17 cellular contexts compared by ENCODE assay signal in the genomic region with DNA sequence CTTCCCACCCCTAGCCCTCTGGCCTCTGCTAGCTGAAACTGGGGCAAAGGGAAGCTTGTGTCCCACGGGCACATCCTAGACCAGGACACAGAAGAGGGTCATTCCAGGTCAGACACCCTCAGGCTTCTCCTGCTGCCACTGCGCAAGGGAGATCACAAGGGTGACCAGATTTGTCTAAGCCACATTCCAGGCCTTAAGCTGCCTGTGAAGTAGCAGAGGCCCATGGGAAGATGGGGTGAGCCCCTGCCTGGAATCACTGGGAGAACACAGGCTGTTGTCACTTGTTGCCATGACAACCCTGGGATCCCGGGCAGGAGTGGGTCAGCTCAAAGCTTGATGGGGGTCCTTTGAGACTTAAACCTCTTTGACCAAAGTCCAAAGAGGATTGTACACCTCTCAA. TPM values are rescaled to one million over a fixed set of nuclear protein-coding genes. Genes with fewer than 3 reads are reported as not detected.
DNase-seq lines count a peak whose midpoint lies in the region; ATAC-seq, FAIRE-seq and TF ChIP-seq lines count a peak whose summit lies in the region.
"Had no signal": no experiment of that assay in that cellular context is flagged by ENCODE, and none has a peak within 500 bp of the region (broad histone marks: within the 10 kb centered on the region; RNA-seq: fewer than 3 reads in every experiment).

No MANE protein-coding gene starts in this region.

- ATAC-seq in A549, result no peak
- no peak for ATAC-seq in GM19467 (IDR thresholded peaks at IDR 0.05; ENCODE audit: unreplicated experiment)
- ATAC-seq in GM21526 (IDR thresholded peaks at IDR 0.05; ENCODE audit: low FRiP score, unreplicated experiment), result no peak
- no peak for ATAC-seq in gastroesophageal sphincter
- ATAC-seq: PC-3 had no signal

- no peak for FAIRE-seq in A549 (lab: Jason Lieb, UNC)
- FAIRE-seq: GM19239 had no signal

- H3K4me2 ChIP-seq in A549 (no peak overlapping the region; the same call in 2 of the 3 replicates), osteoblast (ENCODE audit: insufficient read depth, low read length) (no peak overlapping the region)

- peaks cover 51% of the 10 kb centered on the region for H3K4me1 ChIP-seq in A549
- peaks cover 29% of the 10 kb centered on the region for H3K4me1 ChIP-seq in osteoblast (ENCODE audit: insufficient read depth, low read length)
- peaks cover 0 to 10% (median 0%) of the 10 kb centered on the region in 3 donors for H3K4me1 ChIP-seq in gastroesophageal sphincter
- H3K4me1 ChIP-seq: HAP-1 had no signal

- POLR2A ChIA-PET in A549 (lab: Yijun Ruan, JAX), result interaction anchor here (1.7 kb wide), 1 partner anchor 11 kb away, joined by 7 read pairs; the partner anchor contains the start of gene STRA6

- H3K27ac ChIP-seq in A549 (peak overlapping the region; percentile 90 to 97; a peak in 5 of 6 replicates), osteoblast (ENCODE audit: low read depth, low read length) (no peak overlapping the region), gastroesophageal sphincter (no peak overlapping the region)
- H3K27ac ChIP-seq: C4-2B had no signal

- no peaks in the 10 kb centered on the region for H4K20me1 ChIP-seq in osteoblast (ENCODE audit: insufficient read depth, low read length)

- WGBS in A549 (ENCODE audit: missing lambda C conversion rate), result 64% methylated on average over 3 of the region's 3 CpGs
- WGBS in gastroesophageal sphincter (ENCODE audit: low coverage in 1 of 2), 2 donors, result 17% methylated on average over 1 of the region's 3 CpGs; no CpG with 5 or more reads in 1 of the 2 donors

- H2AFZ ChIP-seq in osteoblast (ENCODE audit: low read length), result no peak overlapping the region

- TF ChIP-seq POLR2A in A549 (IDR thresholded peaks at IDR 0.05; ENCODE audit: low read length) (no peak), gastroesophageal sphincter (IDR thresholded peaks at IDR 0.05) (no peak)

- TF ChIP-seq EP300 in A549 (IDR thresholded peaks at IDR 0.05), result no peak
- no peak for TF ChIP-seq EP300 in gastroesophageal sphincter (IDR thresholded peaks at IDR 0.05)

- H3K27me3 ChIP-seq in H7 (ENCODE audit: control insufficient read depth, insufficient read depth, low read length) (no peaks in the 10 kb centered on the region), osteoblast (ENCODE audit: insufficient read depth, low read length) (no peaks in the 10 kb centered on the region), gastroesophageal sphincter (no peaks in the 10 kb centered on the region)

- TF ChIP-seq RAD21 in A549 (conservative IDR thresholded peaks at IDR 0.05 in 1 of 2, IDR thresholded peaks at IDR 0.05 in 1 of 2), result no peak

- H3K36me3 ChIP-seq in H7 (replicated peaks; ENCODE audit: control insufficient read depth, insufficient read depth, low read length) (no peaks in the 10 kb centered on the region), osteoblast (ENCODE audit: insufficient read depth, low read length) (no peaks in the 10 kb centered on the region), gastroesophageal sphincter (no peaks in the 10 kb centered on the region)
- H3K36me3 ChIP-seq: HAP-1 had no signal

- no peaks in the 10 kb centered on the region for H3K79me2 ChIP-seq in osteoblast (ENCODE audit: insufficient read depth, low read length)

- DNase-seq in A549 (ENCODE audit: low read depth in 1 of 2, low spot score in 1 of 2) (no peak), H7 (peak; percentile 53), ecto neural progenitor cell (ENCODE audit: low spot score) (peak; percentile 78), osteoblast (ENCODE audit: insufficient read length, low spot score, missing footprints) (peak; percentile 70)
- DNase-seq: DMS 273 treated with DMSO at 0.1 percent for 48 hours, NCI-H1417 treated with DMSO at 0.1 percent for 48 hours, NCI-H1930, NCI-H446 treated with DMSO at 0.1 percent for 48 hours, PC-3 had no signal

- CTCF ChIA-PET in A549 (lab: Yijun Ruan, JAX), result interaction anchor here (0.5 to 4.8 kb wide), 9 partner anchors 10 to 793 kb away, joined by 3 to 26 read pairs (median 4); no protein-coding TSS in a partner anchor

- H3K9me3 ChIP-seq in A549, result no peaks in the 10 kb centered on the region
- no peaks in the 10 kb centered on the region for H3K9me3 ChIP-seq in osteoblast (ENCODE audit: low read depth, low read length)
- H3K9me3 ChIP-seq in gastroesophageal sphincter, result no peaks in the 10 kb centered on the region
- H3K9me3 ChIP-seq: HAP-1 had no signal

- no peak overlapping the region for H3K4me3 ChIP-seq in A549
- H3K4me3 ChIP-seq in H7 (ENCODE audit: insufficient read depth, low read depth, low read length), result no peak overlapping the region
- H3K4me3 ChIP-seq in osteoblast (ENCODE audit: insufficient read depth, low read length), result no peak overlapping the region
- H3K4me3 ChIP-seq in gastroesophageal sphincter, result no peak overlapping the region
- H3K4me3 ChIP-seq: HAP-1 had no signal

- TF ChIP-seq CTCF in A549 (IDR thresholded peaks at IDR 0.05) (no peak), osteoblast (IDR thresholded peaks at IDR 0.05; ENCODE audit: extremely low read depth, low read depth, low read length) (no peak), gastroesophageal sphincter (IDR thresholded peaks at IDR 0.05) (no peak)

TF ChIP-seq in A549, 52 proteins besides CTCF, POLR2A, EP300 and RAD21:
- TF ChIP-seq RFX5 (IDR thresholded peaks at IDR 0.05) (peak; percentile 91), HOXB5 (CRISPR knock-in tag; IDR thresholded peaks at IDR 0.05) (no peak)

RNA-seq across cellular contexts. Expression of gene STRA6, which starts 10.8 kb away (rescaled TPM):
- polyA plus RNA-seq in A549 (2011; rRNA removed) (35.0 and 49.8 TPM in 2 replicates), A549 (2017; fragmentation: RNase III; extraction: RNeasy Plus Mini Kit Qiagen cat#74134 plus additional on column Dnase treatment) (60.6 to 76.4 TPM (median 70.2 TPM) in 3 replicates)
- 31.3 and 39.8 TPM in 2 replicates for polyA plus RNA-seq in A549 (2012; cell fraction: cytosol; rRNA removed)
- polyA plus RNA-seq in A549 (2012; cell fraction: nucleus; rRNA removed), result 165 and 201 TPM in 2 replicates
- polyA minus RNA-seq in A549 (2011; rRNA and poly(A)+ RNA removed), result 63.6 and 65.0 TPM in 2 replicates
- 10.3 and 10.8 TPM in 2 replicates for total RNA-seq in H7 (2014; rRNA removed; shearing (Covaris generic))
- total RNA-seq in osteoblast (under 0.01 and 0.36 TPM in 2 replicates), gastroesophageal sphincter (under 1 TPM in 1 of 4 donors, not detected in 3; 0.12 TPM)
- total RNA-seq: HT1080, SK-MEL-5 had no signal

RNA-seq across cellular contexts. Expression of gene ISLR, which starts 18.3 kb away (rescaled TPM):
- polyA plus RNA-seq in A549 (2011; rRNA removed) (0.10 and 0.28 TPM in 2 replicates), A549 (2017; fragmentation: RNase III; extraction: RNeasy Plus Mini Kit Qiagen cat#74134 plus additional on column Dnase treatment) (0.25 to 0.43 TPM (median 0.30 TPM) in 3 replicates)
- 0.11 and 0.17 TPM in 2 replicates for polyA plus RNA-seq in A549 (2012; cell fraction: cytosol; rRNA removed)
- 0.59 and 1.1 TPM in 2 replicates for polyA plus RNA-seq in A549 (2012; cell fraction: nucleus; rRNA removed)
- 0.12 TPM in 1 of 2 replicates, not detected in the other for polyA minus RNA-seq in A549 (2011; rRNA and poly(A)+ RNA removed)
- 15.1 and 20.5 TPM in 2 replicates for total RNA-seq in H7 (2014; rRNA removed; shearing (Covaris generic))
- total RNA-seq in osteoblast (77.5 and 106 TPM in 2 replicates), gastroesophageal sphincter (100 to 1,000 TPM in 2 of 4 donors, 10 to 100 TPM in 2; 52.6 to 152 (median 89.5) TPM)
- total RNA-seq: PC-3, SK-MEL-5 had no signal

RNA-seq across cellular contexts. Expression of gene CCDC33, which starts 44.3 kb away (rescaled TPM):
- polyA plus RNA-seq in A549 (2011; rRNA removed) (5.4 and 5.9 TPM in 2 replicates), A549 (2017; fragmentation: RNase III; extraction: RNeasy Plus Mini Kit Qiagen cat#74134 plus additional on column Dnase treatment) (9.2 to 11.9 TPM (median 10.4 TPM) in 3 replicates)
- 5.2 and 6.0 TPM in 2 replicates for polyA plus RNA-seq in A549 (2012; cell fraction: cytosol; rRNA removed)
- 5.8 and 6.5 TPM in 2 replicates for polyA plus RNA-seq in A549 (2012; cell fraction: nucleus; rRNA removed)
- 4.5 and 4.6 TPM in 2 replicates for polyA minus RNA-seq in A549 (2011; rRNA and poly(A)+ RNA removed)
- 4.8 and 5.0 TPM in 2 replicates for total RNA-seq in H7 (2014; rRNA removed; shearing (Covaris generic))
- total RNA-seq in osteoblast (0.29 TPM in 1 of 2 replicates, not detected in the other), gastroesophageal sphincter (not detected)
- total RNA-seq: HT1080, SK-MEL-5 had no signal

Comparison
In these comparisons a context has a peak if more than half of its experiments do, and no peak if none do; other contexts are left out.
1. DNase-seq: peak in H7 (single experiment), ecto neural progenitor cell (single experiment) and osteoblast (single experiment); none in A549 (0 of 2).
2. H3K27ac ChIP-seq: peak in A549 (2 of 2); none in osteoblast (single experiment) and gastroesophageal sphincter (0 of 4).